21 cellular contexts compared by ENCODE assay signal in the genomic region with DNA sequence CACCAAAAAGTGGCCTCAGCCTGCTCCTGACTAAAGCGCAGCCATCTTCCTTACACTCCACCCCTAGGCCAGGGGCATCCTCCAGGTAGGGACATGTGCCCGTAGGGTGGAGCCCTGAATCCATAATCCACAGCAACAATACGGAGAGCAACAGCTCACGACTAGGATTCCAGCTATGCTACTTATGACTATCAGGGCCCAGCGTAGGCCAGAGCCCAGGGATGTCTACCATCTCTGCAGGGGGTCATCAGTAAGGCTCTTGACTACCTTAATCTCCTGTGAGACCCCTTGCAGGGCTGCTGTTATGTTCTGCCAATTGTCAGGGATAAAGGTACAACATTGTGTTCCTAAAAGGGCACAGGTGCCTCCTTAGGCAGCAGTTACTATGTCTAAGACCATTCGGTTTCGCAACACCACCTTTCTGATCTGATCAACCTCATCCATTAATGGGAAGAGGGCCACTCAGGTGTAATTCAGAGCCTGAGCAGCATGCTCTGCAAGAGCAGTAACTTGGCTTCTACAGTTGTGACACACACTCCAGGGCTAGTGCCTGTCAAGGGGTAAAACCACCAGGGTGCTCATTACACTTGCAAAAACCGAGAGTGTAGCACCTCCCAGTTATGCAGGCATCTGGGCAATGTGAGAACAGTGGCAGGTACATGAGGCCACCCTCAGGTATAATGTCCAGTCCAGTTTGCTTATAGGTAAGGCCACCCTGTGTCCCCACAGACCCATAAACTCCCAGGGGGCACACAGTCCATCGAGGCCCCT. TPM values are rescaled to one million over a fixed set of nuclear protein-coding genes. Genes with fewer than 3 reads are reported as not detected.
DNase-seq lines count a peak whose midpoint lies in the region; ATAC-seq, FAIRE-seq and TF ChIP-seq lines count a peak whose summit lies in the region.
"Had no signal": no experiment of that assay in that cellular context is flagged by ENCODE, and none has a peak within 500 bp of the region (broad histone marks: within the 10 kb centered on the region; RNA-seq: fewer than 3 reads in every experiment).

No MANE protein-coding gene starts in this region.

- H3K14ac ChIP-seq in H9 (ENCODE audit: insufficient read depth, low read length): no peak overlapping the region

- intact Hi-C loops in head of caudate nucleus (cut with DNase I): no loop called here

- no peak overlapping the region for H3K18ac ChIP-seq in H9 (ENCODE audit: insufficient read length, low read depth, low read length)

- no peak overlapping the region for H4K5ac ChIP-seq in H9 (ENCODE audit: insufficient read length, low read depth, low read length)

- no peaks in the 10 kb centered on the region for H3K9me3 ChIP-seq in H9 (ENCODE audit: control insufficient read depth, low read depth, low read length)

- H3K4me3 ChIP-seq in bronchial epithelial cell (ENCODE audit: low read depth, low read length): no peak overlapping the region

- no peak overlapping the region for H4K8ac ChIP-seq in H9 (replicated peaks; ENCODE audit: insufficient read length, low read depth, low read length)

- no peaks in the 10 kb centered on the region for H3K27me3 ChIP-seq in H9 (ENCODE audit: insufficient read depth, low read length)
- no peaks in the 10 kb centered on the region for H3K27me3 ChIP-seq in bronchial epithelial cell (ENCODE audit: control insufficient read depth, insufficient read depth, low read length)

- H3K36me3 Mint-ChIP-seq in H9 (ENCODE audit: insufficient read depth in 1 of 3, low read depth in 3 of 3): no peaks in the 10 kb centered on the region
- H3K36me3 Mint-ChIP-seq: CD4-positive, CD25-positive, alpha-beta regulatory T cell had no signal

- no peak for TF ChIP-seq EP300 in Ishikawa (IDR thresholded peaks at IDR 0.05; ENCODE audit: borderline replicate concordance)

- no CpG with 5 or more reads among the region's 9 CpGs for WGBS in H9 (ENCODE audit: extremely low coverage, insufficient read length, low lambda C conversion rate)

- no peaks in the 10 kb centered on the region for H4K20me1 ChIP-seq in H9 (ENCODE audit: control insufficient read depth, insufficient read depth, insufficient read length)

- DNase-seq in H9 (peak; percentile 46), bronchial epithelial cell (ENCODE audit: low read depth) (no peak), islet precursor cell (peak; percentile 32), head of caudate nucleus (no peak), GM03348 (ENCODE audit: low spot score) (no peak), NCI-H69 (lab: John Stamatoyannopoulos, UW) (no peak)
- DNase-seq: CD4-positive, CD25-positive, alpha-beta regulatory T cell; DMS79; HCEC 1CT; NCI-H1092 treated with DMSO at 0.1 percent for 48 hours; NCI-H1436 treated with DMSO at 0.1 percent for 48 hours; NCI-H1930; NCI-H226; NCI-H510A treated with DMSO at 0.1 percent for 48 hours; NCI-H774; OCI-M1 had no signal

- TF ChIP-seq CTCF in H9 (conservative IDR thresholded peaks at IDR 0.05) (no peak), bronchial epithelial cell (IDR thresholded peaks at IDR 0.05; ENCODE audit: insufficient read depth, low read length, severe bottlenecking) (no peak)

- no peak for TF ChIP-seq RAD21 in Ishikawa (IDR thresholded peaks at IDR 0.05; ENCODE audit: low read depth)

- H3K4me2 ChIP-seq in H9 (ENCODE audit: insufficient read depth, insufficient read length, low read length): no peak overlapping the region

- H3K27ac ChIP-seq in H9 (ENCODE audit: insufficient read length, low read depth, low read length): no peak overlapping the region

- no peak overlapping the region for H2AFZ ChIP-seq in H9 (ENCODE audit: low read length)

- H2AK5ac ChIP-seq in H9 (ENCODE audit: insufficient read length, low read length): no peak overlapping the region

- no peak overlapping the region for H4K91ac ChIP-seq in H9 (ENCODE audit: insufficient read length, low read depth, low read length)

- no peaks in the 10 kb centered on the region for H3K36me3 ChIP-seq in bronchial epithelial cell (ENCODE audit: control insufficient read depth, insufficient read depth, low read length)

- H3K23me2 ChIP-seq in H9 (ENCODE audit: insufficient read length, low read depth, low read length, poor library complexity, severe bottlenecking): no peaks in the 10 kb centered on the region

- no peaks in the 10 kb centered on the region for H3K79me1 ChIP-seq in H9 (ENCODE audit: insufficient read depth, low read depth, low read length, poor library complexity, severe bottlenecking)

- no peak overlapping the region for H3K23ac ChIP-seq in H9 (ENCODE audit: insufficient read length, low read depth, low read length)

- H3K56ac ChIP-seq in H9 (ENCODE audit: insufficient read length, low read depth, low read length): no peak overlapping the region

- H3K9me3 Mint-ChIP-seq in H9: no peaks in the 10 kb centered on the region; a peak in 1 of 5 replicates
- H3K9me3 Mint-ChIP-seq: CD4-positive, CD25-positive, alpha-beta regulatory T cell had no signal

- no peak overlapping the region for H2BK15ac ChIP-seq in H9 (ENCODE audit: low read depth, low read length)

- no peak for ATAC-seq in HG03460 (IDR thresholded peaks at IDR 0.05; ENCODE audit: unreplicated experiment)

- peak overlapping the region in 1 of 3 experiments; percentile 37; a peak in 1 of 7 replicates for H3K27ac Mint-ChIP-seq in H9
- H3K27ac Mint-ChIP-seq: CD4-positive, CD25-positive, alpha-beta regulatory T cell had no signal

- H3K27me3 Mint-ChIP-seq in H9 (ENCODE audit: low read depth): no peaks in the 10 kb centered on the region
- H3K27me3 Mint-ChIP-seq: CD4-positive, CD25-positive, alpha-beta regulatory T cell had no signal

- peaks cover 4% of the 10 kb centered on the region; the same call in 1 of the 2 replicates for H3K4me1 ChIP-seq in H9 (ENCODE audit: insufficient read depth, low read length)

- peak; percentile 82 for FAIRE-seq in bronchial epithelial cell (lab: Jason Lieb, UNC)
- FAIRE-seq: RCC 7860 had no signal

- H2BK12ac ChIP-seq in H9 (ENCODE audit: insufficient read length, low read depth, low read length): no peak overlapping the region

- no peak overlapping the region for H3K4ac ChIP-seq in H9 (ENCODE audit: low read depth, low read length)

- no peak overlapping the region for H2BK20ac ChIP-seq in H9 (ENCODE audit: low read depth, low read length, poor library complexity, severe bottlenecking)

- no peak overlapping the region for H3T11ph ChIP-seq in H9 (ENCODE audit: low read length)

- peaks cover 20% of the 10 kb centered on the region in 2 experiments for H3K4me1 Mint-ChIP-seq in H9
- H3K4me1 Mint-ChIP-seq: CD4-positive, CD25-positive, alpha-beta regulatory T cell had no signal

- no peak overlapping the region for H3K9ac ChIP-seq in H9 (ENCODE audit: extremely low read depth, insufficient read length, low read length)

- H3K79me2 ChIP-seq in H9 (ENCODE audit: insufficient read depth, low read length): no peaks in the 10 kb centered on the region

- H3K4me3 Mint-ChIP-seq in H9: no peak overlapping the region
- H3K4me3 Mint-ChIP-seq: CD4-positive, CD25-positive, alpha-beta regulatory T cell had no signal

- H2BK5ac ChIP-seq in H9 (ENCODE audit: insufficient read length, low read length): no peak overlapping the region

- no peak overlapping the region for H2BK120ac ChIP-seq in H9 (ENCODE audit: low read depth, low read length, poor library complexity, severe bottlenecking)

TF ChIP-seq in Ishikawa, 13 proteins besides CTCF, POLR2A, EP300 and RAD21:
- TF ChIP-seq CEBPB (IDR thresholded peaks at IDR 0.05): 0 out of 2 replicates have a peak, but pooled peaks have one; percentile 14
- no peak for TF ChIP-seq NFIC (IDR thresholded peaks at IDR 0.05)
- TF ChIP-seq TCF12 (IDR thresholded peaks at IDR 0.05; ENCODE audit: low read depth): no peak
- TF ChIP-seq, protein P1, sequence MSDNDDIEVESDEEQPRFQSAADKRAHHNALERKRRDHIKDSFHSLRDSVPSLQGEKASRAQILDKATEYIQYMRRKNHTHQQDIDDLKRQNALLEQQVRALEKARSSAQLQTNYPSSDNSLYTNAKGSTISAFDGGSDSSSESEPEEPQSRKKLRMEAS (IDR thresholded peaks at IDR 0.05): no peak
- no peak for TF ChIP-seq TEAD4 (IDR thresholded peaks at IDR 0.05)
- no peak for TF ChIP-seq YY1 (IDR thresholded peaks at IDR 0.05; ENCODE audit: low read depth)
- no peak for TF ChIP-seq EGR1 (IDR thresholded peaks at IDR 0.05)

RNA-seq across cellular contexts. Expression of a gene that starts 11.0 kb away (rescaled TPM):
- total RNA-seq in H9 (2021): not detected in 2 replicates
- 0.13 and 0.26 TPM in 2 replicates for total RNA-seq in bronchial epithelial cell
- total RNA-seq: SK-MEL-5 had no signal

RNA-seq across cellular contexts. Expression of a gene that starts 46.7 kb away (rescaled TPM):
- total RNA-seq in H9 (2021) (not detected in 2 replicates), bronchial epithelial cell (under 0.01 TPM in 1 of 2 replicates, not detected in the other)
- total RNA-seq: CD4-positive, CD25-positive, alpha-beta regulatory T cell had no signal

RNA-seq across cellular contexts. Expression of a gene that starts 47.3 kb away (rescaled TPM):
- not detected in 2 replicates for total RNA-seq in H9 (2021)
- not detected in 2 replicates for total RNA-seq in bronchial epithelial cell
- total RNA-seq: LHCN-M2, SK-MEL-5 had no signal

Comparison
In these comparisons a context has a peak if more than half of its experiments do, and no peak if none do; other contexts are left out.
1. DNase-seq: peak in H9 (single experiment) and islet precursor cell (single experiment); none in bronchial epithelial cell (single experiment), head of caudate nucleus (0 of 42), GM03348 (single experiment) and NCI-H69 (single experiment).